Comparison of ENCODE assay signal across 8 cellular contexts in the genomic region with DNA sequence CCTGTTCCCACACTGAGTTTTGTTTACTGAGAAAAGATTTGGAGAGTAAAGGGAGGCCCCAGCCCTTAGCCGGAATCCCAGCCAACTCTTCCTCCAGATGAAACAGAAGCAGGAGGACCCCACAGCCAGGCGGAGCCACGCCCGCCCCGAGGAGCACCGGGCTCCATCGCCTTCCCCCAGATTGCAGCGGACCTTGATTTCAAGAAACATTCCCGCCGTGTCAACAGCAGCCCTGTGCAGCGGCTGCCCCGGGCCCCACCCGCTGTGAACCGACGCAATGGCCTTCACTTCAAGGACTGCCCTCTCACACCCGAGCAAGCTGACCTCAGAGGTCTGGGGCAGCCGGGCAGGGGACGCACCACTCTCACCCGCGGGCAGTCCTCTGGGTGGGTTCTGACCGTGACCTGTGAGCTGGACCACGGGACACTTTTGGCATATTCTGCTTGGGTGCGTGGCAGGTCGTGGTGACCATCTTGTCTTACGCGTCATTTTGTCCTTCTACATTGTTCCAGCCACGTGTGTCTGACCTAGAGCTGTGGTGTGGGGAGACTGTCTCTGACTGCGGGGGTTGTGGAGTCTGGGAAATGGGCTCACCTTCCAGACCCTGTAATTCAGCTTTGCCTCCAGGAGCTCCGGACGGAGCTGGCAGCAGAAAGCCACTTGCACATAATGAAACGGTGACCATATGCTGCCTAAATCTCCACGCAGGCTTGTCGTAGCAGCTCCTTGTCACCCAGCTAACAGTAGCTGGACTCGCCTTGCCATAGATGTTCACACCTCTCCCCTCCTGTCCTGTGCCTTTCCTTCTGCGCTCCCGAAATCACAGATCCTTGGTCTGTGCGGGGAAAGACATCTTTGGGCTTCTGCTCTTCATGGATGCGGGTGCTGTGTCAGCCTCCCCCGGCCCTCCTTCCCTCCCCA. TPM values are rescaled to one million over a fixed set of nuclear protein-coding genes. Genes with fewer than 3 reads are reported as not detected.
DNase-seq lines count a peak whose midpoint lies in the region; ATAC-seq, FAIRE-seq and TF ChIP-seq lines count a peak whose summit lies in the region.

No MANE protein-coding gene starts in this region.

- CTCF ChIA-PET in MCF 10A (lab: Yijun Ruan, JAX): interaction anchor here (0.5 to 6.8 kb wide), 55 partner anchors 8 to 1005 kb away, joined by 3 to 121 read pairs (median 4); no protein-coding TSS in a partner anchor
- CTCF ChIA-PET in mammary epithelial cell (lab: Charles Lee; ENCODE audit: low non-redundant PET): interaction anchor here (0.5 to 1.1 kb wide), 9 partner anchors 13 to 1047 kb away, joined by 3 to 7 read pairs (median 4); no protein-coding TSS in a partner anchor

- H3K9me3 Mint-ChIP-seq in MCF 10A (ENCODE audit: unreplicated experiment): no peaks in the 10 kb centered on the region

- peaks cover 4% of the 10 kb centered on the region for H3K4me1 ChIP-seq in mammary epithelial cell (ENCODE audit: insufficient read depth, low read length)
- H3K4me1 ChIP-seq in uterus: no peaks in the 10 kb centered on the region

- no peak overlapping the region for H2AFZ ChIP-seq in mammary epithelial cell (ENCODE audit: low read depth, low read length)

- TF ChIP-seq CTCF in MCF 10A (IDR thresholded peaks at IDR 0.05; ENCODE audit: unreplicated experiment) (no peak), mammary epithelial cell (conservative IDR thresholded peaks at IDR 0.05 in 1 of 2, IDR thresholded peaks at IDR 0.05 in 1 of 2; ENCODE audit: extremely low read depth in 1 of 2, insufficient read depth in 1 of 2, low read depth in 1 of 2, low read length in 2 of 2) (no peak), bronchial epithelial cell (IDR thresholded peaks at IDR 0.05; ENCODE audit: insufficient read depth, low read length, severe bottlenecking) (no peak), uterus (IDR thresholded peaks at IDR 0.05) (no peak)

- in situ Hi-C loops in mammary epithelial cell (cut with MboI; ENCODE audit: low sequenced_read_pairs in 2 of 2): no loop called here

- ATAC-seq in HG02763 (IDR thresholded peaks at IDR 0.05; ENCODE audit: unreplicated experiment) (no peak), GM19324 (IDR thresholded peaks at IDR 0.05; ENCODE audit: low FRiP score, unreplicated experiment) (no peak)

- DNase-seq in MCF 10A (ENCODE audit: unreplicated experiment): no peak
- DNase-seq in mammary epithelial cell: no peak
- no peak for DNase-seq in bronchial epithelial cell (ENCODE audit: low read depth)
- peak; percentile 88 for DNase-seq in mesenteric fat pad (ENCODE audit: low spot score)
- peak in 1 of 2 donors; percentile 27 for DNase-seq in uterus
- DNase-seq in stimulated activated CD4-positive, alpha-beta T cell treated with anti-CD3 and anti-CD28 coated beads, Interleukin-12 subunit alpha, Interleukin-12 subunit beta, amount 100 ng/mL, for 4 hours: no peak

- peaks cover 4% of the 10 kb centered on the region for H3K4me1 Mint-ChIP-seq in MCF 10A (ENCODE audit: insufficient read depth, unreplicated experiment)

- dilution Hi-C loops in mammary epithelial cell (cut with HindIII; ENCODE audit: low sequenced_read_pairs): no loop called here

- FAIRE-seq in bronchial epithelial cell (lab: Jason Lieb, UNC): no peak

- no peaks in the 10 kb centered on the region for H3K36me3 ChIP-seq in mammary epithelial cell (ENCODE audit: insufficient read depth, low read length)
- no peaks in the 10 kb centered on the region for H3K36me3 ChIP-seq in bronchial epithelial cell (ENCODE audit: control insufficient read depth, insufficient read depth, low read length)
- no peaks in the 10 kb centered on the region for H3K36me3 ChIP-seq in uterus

- no TSS peak for BruUV-seq in MCF 10A (replicated peaks; lab: Mats Ljungman, UMichigan)
- BruUV-seq in mammary epithelial cell (replicated peaks; lab: Mats Ljungman, UMichigan): no TSS peak

- H3K4me3 ChIP-seq in mammary epithelial cell (replicated peaks in 1 of 3; ENCODE audit: insufficient read depth in 1 of 3, low read depth in 2 of 3, low read length in 3 of 3) (no peak overlapping the region), bronchial epithelial cell (ENCODE audit: low read depth, low read length) (peak overlapping the region; percentile 34), uterus (peak overlapping the region; percentile 33 to 42)

- intact Hi-C loops in MCF 10A (cut with micrococcal nuclease) (loop anchor here (1.0 to 10.0 kb wide), 5 partner anchors 86 to 611 kb away; no protein-coding TSS in a partner anchor), mammary epithelial cell (cut with micrococcal nuclease) (loop anchor here (1.0 to 5.0 kb wide), 8 partner anchors 61 to 672 kb away; a partner anchor contains a TSS), uterus (cut with DNase I; ENCODE audit: low total_unique reads) (loop anchor here (10.0 kb wide), 1 partner anchor 89 kb away; a partner anchor contains a TSS)

- no peak overlapping the region for H3K27ac Mint-ChIP-seq in MCF 10A (ENCODE audit: low read depth, unreplicated experiment)

- no peaks in the 10 kb centered on the region for H3K9me3 ChIP-seq in mammary epithelial cell (replicated peaks; ENCODE audit: insufficient read depth, low read length)
- H3K9me3 ChIP-seq in uterus: no peaks in the 10 kb centered on the region

- H3K79me2 ChIP-seq in mammary epithelial cell (ENCODE audit: insufficient read depth, low read length): no peaks in the 10 kb centered on the region

- H3K27me3 ChIP-seq in mammary epithelial cell (ENCODE audit: insufficient read depth, low read length) (no peaks in the 10 kb centered on the region), bronchial epithelial cell (ENCODE audit: control insufficient read depth, insufficient read depth, low read length) (peaks cover 4% of the 10 kb centered on the region), uterus (no peaks in the 10 kb centered on the region)

- H3K4me3 Mint-ChIP-seq in MCF 10A (ENCODE audit: unreplicated experiment): peak overlapping the region; percentile 11

- WGBS in mammary epithelial cell (ENCODE audit: low coverage, missing lambda C conversion rate): 92% methylated on average over 21 of the region's 39 CpGs

- H3K27ac ChIP-seq in mammary epithelial cell (ENCODE audit: insufficient read depth, low read depth, low read length) (no peak overlapping the region), uterus (peak overlapping the region; percentile 61 to 68)

- H3K27me3 Mint-ChIP-seq in MCF 10A (ENCODE audit: insufficient read depth, unreplicated experiment): no peaks in the 10 kb centered on the region

- no peak overlapping the region for H3K9ac ChIP-seq in mammary epithelial cell (ENCODE audit: insufficient read depth, low read length)

- no peak overlapping the region for H3K4me2 ChIP-seq in mammary epithelial cell (ENCODE audit: insufficient read depth, low read depth, low read length)

- peaks cover 6% of the 10 kb centered on the region for H3K36me3 Mint-ChIP-seq in MCF 10A (ENCODE audit: insufficient read depth, unreplicated experiment)

- POLR2A ChIA-PET in MCF 10A (lab: Yijun Ruan, JAX): interaction anchor here (0.9 to 1.1 kb wide), 3 partner anchors 85 to 366 kb away, joined by 3 to 6 read pairs (median 5); no protein-coding TSS in a partner anchor

- no peaks in the 10 kb centered on the region for H4K20me1 ChIP-seq in mammary epithelial cell (ENCODE audit: insufficient read depth, low read length)

- TF ChIP-seq POLR2A in uterus (IDR thresholded peaks at IDR 0.05): no peak

RNA-seq across cellular contexts. Expression of a gene that starts 32.0 kb away (rescaled TPM):
- total RNA-seq in MCF 10A (2022) (0.10 and 0.16 TPM in 2 replicates), mammary epithelial cell (under 1 TPM in 1 of 2 donors, not detected in 1; 0.67 TPM), bronchial epithelial cell (0.53 and 2.3 TPM in 2 replicates), mesenteric fat pad (54.8 TPM), uterus (10 to 100 TPM in 1 of 4 donors, 1 to 10 TPM in 2, under 1 TPM in 1; 0.35 to 18.1 (median 4.2) TPM)
- 0.02 TPM for polyA plus RNA-seq in mammary epithelial cell
- polyA minus RNA-seq in mammary epithelial cell: not detected

Comparison
In these comparisons a context has a peak if more than half of its experiments do, and no peak if none do; other contexts are left out.
1. H3K4me3 ChIP-seq: peak in bronchial epithelial cell (single experiment) and uterus (2 of 2); none in mammary epithelial cell (0 of 3).